ENCODE assay signal across 26 cellular contexts in genomic region chr3:46025139-46025538, GRCh38. TPM values are rescaled to one million over a fixed set of nuclear protein-coding genes. Genes with fewer than 3 reads are reported as not detected.
A peak's percentile ranks its signal among the peaks of the same experiment; 100 is the strongest.
DNase-seq lines count a peak whose midpoint lies in the region; ATAC-seq and TF ChIP-seq lines count a peak whose summit lies in the region.
"Had no signal": no experiment of that assay in that cellular context is flagged by ENCODE, and none has a peak within 500 bp of the region (broad histone marks: within the 10 kb centered on the region; RNA-seq: fewer than 3 reads in every experiment).

No MANE protein-coding gene starts in this region.

- H4K12ac ChIP-seq in trophoblast cell (ENCODE audit: low read depth, low read length), result no peak overlapping the region

- H3K4me3 ChIP-seq in esophagus muscularis mucosa (no peak overlapping the region), trophoblast cell (ENCODE audit: low read depth, low read length) (no peak overlapping the region)
- H3K4me3 ChIP-seq: BLaER1 had no signal

- TF ChIP-seq CTCF in esophagus muscularis mucosa (IDR thresholded peaks at IDR 0.05) (no peak), type B pancreatic cell (conservative IDR thresholded peaks at IDR 0.05) (no peak)

- no peak overlapping the region for H3K4me2 ChIP-seq in trophoblast cell (ENCODE audit: low read length)
- H3K4me2 ChIP-seq: BLaER1 had no signal

- no peaks in the 10 kb centered on the region for H3K79me2 ChIP-seq in trophoblast cell (ENCODE audit: control insufficient read depth, insufficient read depth, low read length, poor library complexity)

- no peak overlapping the region for H2BK120ac ChIP-seq in trophoblast cell (ENCODE audit: insufficient read depth, low read length, poor library complexity)

- H3K23ac ChIP-seq in trophoblast cell (ENCODE audit: low read length), result no peak overlapping the region

- H3K36me3 Mint-ChIP-seq in type B pancreatic cell, result no peaks in the 10 kb centered on the region
- peaks cover 5% of the 10 kb centered on the region for H3K36me3 Mint-ChIP-seq in activated naive CD8-positive, alpha-beta T cell treated with anti-CD3 and anti-CD28 coated beads for 36 hours
- H3K36me3 Mint-ChIP-seq: CD4-positive, CD25-positive, alpha-beta regulatory T cell had no signal

- TF ChIP-seq EP300 in esophagus muscularis mucosa (IDR thresholded peaks at IDR 0.05), result no peak

- H3K9me3 ChIP-seq in esophagus muscularis mucosa (peaks cover 0 to 4% (median 0%) of the 10 kb centered on the region in 4 donors), trophoblast cell (ENCODE audit: insufficient read depth, low read depth, low read length) (peaks cover 10% of the 10 kb centered on the region)
- H3K9me3 ChIP-seq: BE2C had no signal

- H4K91ac ChIP-seq in trophoblast cell (ENCODE audit: low read depth, low read length), result no peak overlapping the region

- H3K4me1 ChIP-seq in esophagus muscularis mucosa (no peaks in the 10 kb centered on the region), trophoblast cell (ENCODE audit: control insufficient read depth in 1 of 2, insufficient read depth in 2 of 2, low read length in 2 of 2) (peaks cover 3 to 5% of the 10 kb centered on the region in 2 experiments)
- H3K4me1 ChIP-seq: BE2C, BLaER1 had no signal

- H3K4me3 Mint-ChIP-seq in type B pancreatic cell, result peak overlapping the region; percentile 39
- H3K4me3 Mint-ChIP-seq in activated naive CD8-positive, alpha-beta T cell treated with anti-CD3 and anti-CD28 coated beads for 36 hours, result no peak overlapping the region
- H3K4me3 Mint-ChIP-seq: CD14-positive monocyte; CD4-positive, alpha-beta memory T cell; CD4-positive, CD25-positive, alpha-beta regulatory T cell; CD8-positive, alpha-beta memory T cell had no signal

- 67% methylated on average over 1 of the region's 1 CpG for WGBS in esophagus muscularis mucosa
- WGBS in trophoblast cell (ENCODE audit: extremely low coverage, insufficient coverage, insufficient read length), result no CpG with 5 or more reads among the region's 1 CpG

- no peaks in the 10 kb centered on the region for H3K27me3 Mint-ChIP-seq in type B pancreatic cell
- no peaks in the 10 kb centered on the region for H3K27me3 Mint-ChIP-seq in activated naive CD8-positive, alpha-beta T cell treated with anti-CD3 and anti-CD28 coated beads for 36 hours
- H3K27me3 Mint-ChIP-seq: CD4-positive, alpha-beta memory T cell had no signal

- ATAC-seq in HG03159 (IDR thresholded peaks at IDR 0.05; ENCODE audit: unreplicated experiment), result no peak

- H3K18ac ChIP-seq in trophoblast cell (ENCODE audit: low read length), result no peak overlapping the region

- no peak overlapping the region for H4K8ac ChIP-seq in trophoblast cell (ENCODE audit: low read depth, low read length)

- no peak overlapping the region for H3K9ac ChIP-seq in trophoblast cell (ENCODE audit: low read length)
- H3K9ac ChIP-seq: BLaER1 had no signal

- intact Hi-C loops in esophagus muscularis mucosa (cut with DNase I), result no loop called here

- no peaks in the 10 kb centered on the region for H3K27me3 ChIP-seq in esophagus muscularis mucosa
- no peaks in the 10 kb centered on the region for H3K27me3 ChIP-seq in trophoblast cell (ENCODE audit: insufficient read depth, low read length)
- H3K27me3 ChIP-seq: BE2C, BLaER1 had no signal

- H3K14ac ChIP-seq in trophoblast cell (ENCODE audit: low read length), result no peak overlapping the region

- no peak overlapping the region for H2BK5ac ChIP-seq in trophoblast cell (ENCODE audit: low read depth, low read length, poor library complexity)

- H2AK5ac ChIP-seq in trophoblast cell (ENCODE audit: low read length), result no peak overlapping the region

- no peak overlapping the region for H3K27ac Mint-ChIP-seq in type B pancreatic cell
- H3K27ac Mint-ChIP-seq in activated naive CD8-positive, alpha-beta T cell treated with anti-CD3 and anti-CD28 coated beads for 36 hours, result no peak overlapping the region
- H3K27ac Mint-ChIP-seq: CD4-positive, alpha-beta memory T cell; CD4-positive, CD25-positive, alpha-beta regulatory T cell; CD8-positive, alpha-beta memory T cell had no signal

- no peak overlapping the region for H2AFZ ChIP-seq in trophoblast cell (ENCODE audit: insufficient read depth, low read length, poor library complexity)

- H3K27ac ChIP-seq in esophagus muscularis mucosa (replicated peaks in 1 of 4), result no peak overlapping the region
- no peak overlapping the region for H3K27ac ChIP-seq in trophoblast cell (ENCODE audit: low read depth, low read length)
- H3K27ac ChIP-seq: BLaER1 had no signal

- no peak for TF ChIP-seq POLR2A in esophagus muscularis mucosa (IDR thresholded peaks at IDR 0.05; ENCODE audit: low read depth)

- H3K9me3 Mint-ChIP-seq in type B pancreatic cell, result peaks cover 10% of the 10 kb centered on the region
- peaks cover 9% of the 10 kb centered on the region for H3K9me3 Mint-ChIP-seq in activated naive CD8-positive, alpha-beta T cell treated with anti-CD3 and anti-CD28 coated beads for 36 hours

- no peak overlapping the region for H3K4ac ChIP-seq in trophoblast cell (ENCODE audit: low read depth, low read length)

- peak; percentile 29 for DNase-seq in esophagus muscularis mucosa (ENCODE audit: extremely low spot score)
- peak; percentile 79 to 87 for DNase-seq in trophoblast cell
- DNase-seq in type B pancreatic cell (ENCODE audit: extremely low spot score, unreplicated experiment), result no peak
- DNase-seq in activated naive CD8-positive, alpha-beta T cell treated with anti-CD3 and anti-CD28 coated beads for 36 hours, result no peak
- DNase-seq in cortex of kidney (lab: John Stamatoyannopoulos, UW), result no peak
- DNase-seq: 8988T; ACHN; BE2C; C1 segment of cervical spinal cord; CD4-positive, alpha-beta memory T cell; CD4-positive, CD25-positive, alpha-beta regulatory T cell; CD8-positive, alpha-beta memory T cell; COR-L47; DMS 273 treated with DMSO at 0.1 percent for 48 hours; DMS153; DMS53; DMS79; DND-41; EL; GF-D8 had no signal

- no peaks in the 10 kb centered on the region for H3K79me1 ChIP-seq in trophoblast cell (ENCODE audit: low read length)

- H3K4me1 Mint-ChIP-seq in type B pancreatic cell (ENCODE audit: unreplicated experiment), result no peaks in the 10 kb centered on the region
- peaks cover 3% of the 10 kb centered on the region for H3K4me1 Mint-ChIP-seq in activated naive CD8-positive, alpha-beta T cell treated with anti-CD3 and anti-CD28 coated beads for 36 hours
- H3K4me1 Mint-ChIP-seq: CD4-positive, CD25-positive, alpha-beta regulatory T cell had no signal

- H3K36me3 ChIP-seq in esophagus muscularis mucosa, result no peaks in the 10 kb centered on the region
- peaks cover 6 to 9% of the 10 kb centered on the region in 2 experiments for H3K36me3 ChIP-seq in trophoblast cell (ENCODE audit: control insufficient read depth in 1 of 2, insufficient read depth in 2 of 2, low read length in 2 of 2)
- H3K36me3 ChIP-seq: BE2C, BLaER1 had no signal

- no peak overlapping the region for H2BK12ac ChIP-seq in trophoblast cell (ENCODE audit: low read length)

RNA-seq across cellular contexts. Expression of gene XCR1, which starts 2.1 kb away (rescaled TPM):
- total RNA-seq in esophagus muscularis mucosa (under 1 TPM in 1 of 4 donors, not detected in 3; 0.17 TPM), type B pancreatic cell (ENCODE audit: low replicate concordance) (3.6 and 13.9 TPM in 2 replicates)
- polyA plus RNA-seq in trophoblast cell (2013), result 27.3 and 34.3 TPM in 2 replicates
- total RNA-seq in activated naive CD8-positive, alpha-beta T cell treated with anti-CD3 and anti-CD28 coated beads for 36 hours, result not detected
- total RNA-seq: A673; CD4-positive, alpha-beta memory T cell; CD4-positive, CD25-positive, alpha-beta regulatory T cell; CD8-positive, alpha-beta memory T cell; Daoy had no signal
- polyA plus RNA-seq: AG04450; CD4-positive, alpha-beta memory T cell; CD4-positive, CD25-positive, alpha-beta regulatory T cell; CD8-positive, alpha-beta memory T cell had no signal

RNA-seq across cellular contexts. Expression of gene FYCO1, which starts 29.5 kb away (rescaled TPM):
- total RNA-seq in esophagus muscularis mucosa (100 to 1,000 TPM in 1 of 4 donors, 10 to 100 TPM in 3; 64.1 to 122 (median 93.8) TPM), type B pancreatic cell (ENCODE audit: low replicate concordance) (15.2 and 27.5 TPM in 2 replicates)
- polyA plus RNA-seq in trophoblast cell (2013), result 8.1 and 8.2 TPM in 2 replicates
- total RNA-seq in activated naive CD8-positive, alpha-beta T cell treated with anti-CD3 and anti-CD28 coated beads for 36 hours, result 10 to 100 TPM in 1 of 2 experiments, 1 to 10 TPM in 1; 9.4 to 10.2 TPM

Comparison
In these comparisons a context has a peak if more than half of its experiments do, and no peak if none do; other contexts are left out.
1. DNase-seq: peak in esophagus muscularis mucosa (single experiment) and trophoblast cell (2 of 2); none in type B pancreatic cell (single experiment), activated naive CD8-positive, alpha-beta T cell treated with anti-CD3 and anti-CD28 coated beads for 36 hours (single experiment) and cortex of kidney (single experiment).